ENCODE assay signal across 25 cellular contexts in the genomic region with DNA sequence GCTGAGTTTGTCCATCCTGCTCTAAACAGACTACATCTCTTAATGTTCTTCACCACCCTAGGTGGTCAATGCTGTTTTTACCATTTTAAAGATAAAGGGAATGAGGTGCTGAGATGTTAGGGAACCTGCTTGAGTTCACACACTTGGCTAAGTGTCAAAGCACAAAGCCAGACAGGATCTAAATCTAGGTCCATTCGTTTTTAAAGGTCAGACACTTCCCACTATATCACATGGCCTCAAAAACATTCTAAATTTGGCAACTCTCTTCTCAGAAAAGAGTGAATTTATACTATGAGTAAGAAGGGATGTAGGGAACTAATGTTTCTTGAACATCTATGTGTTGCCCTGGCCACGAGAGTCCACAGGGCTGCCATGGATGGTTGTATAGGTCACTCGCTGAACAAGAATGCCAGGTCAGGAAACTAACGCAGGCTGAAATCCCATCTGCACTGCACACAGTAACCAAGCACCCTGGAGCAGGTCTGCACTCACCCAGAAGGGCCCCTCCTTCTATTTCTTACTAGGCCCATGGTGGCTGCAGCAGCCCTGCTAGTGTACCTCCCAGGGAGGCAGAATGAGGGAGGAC.
DNase-seq lines count a peak whose midpoint lies in the region; ATAC-seq, FAIRE-seq and TF ChIP-seq lines count a peak whose summit lies in the region.
"Had no signal": no experiment of that assay in that cellular context is flagged by ENCODE, and none has a peak within 500 bp of the region (broad histone marks: within the 10 kb centered on the region; RNA-seq: fewer than 3 reads in every experiment).

No MANE protein-coding gene starts in this region.

- POLR2A ChIA-PET in IMR-90 (lab: Charles Lee; ENCODE audit: unreplicated experiment) = interaction anchor here (0.6 kb wide), 1 partner anchor 357 kb away, joined by 3 read pairs; no protein-coding TSS in a partner anchor

- peak overlapping the region; percentile 9; the same call in 1 of the 2 replicates for H3K14ac ChIP-seq in IMR-90 (replicated peaks; ENCODE audit: low read depth, low read length)

- H3K79me1 ChIP-seq in IMR-90 (ENCODE audit: low read depth in 1 of 2, low read length in 2 of 2) = no peaks in the 10 kb centered on the region

- H2BK120ac ChIP-seq in IMR-90 (ENCODE audit: low read depth, low read length) = no peak overlapping the region

- H2AK5ac ChIP-seq in IMR-90 (ENCODE audit: low read depth, low read length) = no peak overlapping the region

- no peak overlapping the region for H3K23ac ChIP-seq in IMR-90 (ENCODE audit: low read depth, low read length)

- ATAC-seq in IMR-90 (ENCODE audit: low read depth) (no peak), GM21381 (IDR thresholded peaks at IDR 0.05; ENCODE audit: unreplicated experiment) (no peak)
- ATAC-seq: Panc1 had no signal

- no TSS peak for BruUV-seq in IMR-90 (replicated peaks; lab: Mats Ljungman, UMichigan)

- no peaks in the 10 kb centered on the region for H4K20me1 ChIP-seq in IMR-90 (ENCODE audit: insufficient read depth, low read length)
- H4K20me1 ChIP-seq: BLaER1 had no signal

- H4K8ac ChIP-seq in IMR-90 (ENCODE audit: low read depth in 2 of 2, low read length in 2 of 2) = no peak overlapping the region

- H3K4ac ChIP-seq in IMR-90 (ENCODE audit: low read depth, low read length) = no peak overlapping the region

- no peak overlapping the region for H3K27ac ChIP-seq in IMR-90 (ENCODE audit: insufficient read depth, low read length)
- H3K27ac ChIP-seq: BLaER1, HL-60, SJSA1 had no signal

- H3K18ac ChIP-seq in IMR-90 (ENCODE audit: low read depth, low read length) = no peak overlapping the region

- no peak overlapping the region for H3K56ac ChIP-seq in IMR-90 (ENCODE audit: extremely low read depth, insufficient read depth, low read length)

- no peak overlapping the region for H4K5ac ChIP-seq in IMR-90 (ENCODE audit: low read depth, low read length)

- no peak overlapping the region for H3K4me2 ChIP-seq in IMR-90 (ENCODE audit: low read depth, low read length)
- H3K4me2 ChIP-seq: BLaER1 had no signal

- DNase-seq in G401 (ENCODE audit: low spot score) (peak; percentile 41), IMR-90 (peak; percentile 33), fibroblast of mammary gland (ENCODE audit: low read depth) (peak; percentile 14), hepatic stellate cell (ENCODE audit: low spot score) (peak; percentile 40), UCSD-AML1 (lab: John Stamatoyannopoulos, UW; ENCODE audit: unreplicated experiment) (no peak), urothelium cell line (ENCODE audit: low spot score) (no peak), GM19238 (ENCODE audit: insufficient read length, low spot score) (no peak)
- DNase-seq: Caco-2; CD4-positive, alpha-beta T cell; DMS 273 treated with DMSO at 0.1 percent for 48 hours; GF-D8; H9; KG1; NCI-H1092 treated with DMSO at 0.1 percent for 48 hours; NCI-H146; NCI-H2029; NCI-H226; NCI-H510A treated with DMSO at 0.1 percent for 48 hours; NCI-H774; NK-92 treated with Interleukin-12 subunit alpha and Interleukin-12 subunit beta, amount 100 ng/mL, for 24 hours had no signal

- in situ Hi-C loops in G401 (cut with HindIII; ENCODE audit: low sequenced_read_pairs) = no loop called here
- in situ Hi-C loops in IMR-90 (cut with MboI; ENCODE audit: low sequenced_read_pairs) = no loop called here

- H3K9me3 ChIP-seq in IMR-90 (ENCODE audit: control insufficient read depth, insufficient read depth, low read length) = no peaks in the 10 kb centered on the region
- H3K9me3 ChIP-seq: BLaER1, Caco-2, SJSA1 had no signal

- H2BK20ac ChIP-seq in IMR-90 (ENCODE audit: low read depth, low read length) = 0 out of 2 replicates have a peak overlapping the region, but pooled peaks have one; percentile 10

- dilution Hi-C loops in IMR-90 (cut with HindIII; ENCODE audit: low sequenced_read_pairs, unreplicated experiment) = no loop called here

- no peaks in the 10 kb centered on the region; the same call in 1 of the 2 replicates for H3K4me1 ChIP-seq in IMR-90 (ENCODE audit: control insufficient read depth, insufficient read depth, low read length)
- H3K4me1 ChIP-seq: Caco-2 had no signal

- no peak overlapping the region for H3K9ac ChIP-seq in IMR-90 (ENCODE audit: low read depth, low read length)
- H3K9ac ChIP-seq: BLaER1 had no signal

- no peak for FAIRE-seq in urothelium cell line (lab: Jason Lieb, UNC)

- H2AK9ac ChIP-seq in IMR-90 (replicated peaks; ENCODE audit: low read depth, low read length, poor library complexity) = no peak overlapping the region

- TF ChIP-seq RAD21 in IMR-90 (IDR thresholded peaks at IDR 0.05; ENCODE audit: low read length) = no peak

- H3K27me3 ChIP-seq in IMR-90 (ENCODE audit: control insufficient read depth, insufficient read depth, low read length) = peaks cover 4% of the 10 kb centered on the region
- H3K27me3 ChIP-seq: BLaER1 had no signal

- no peak overlapping the region for H2BK5ac ChIP-seq in IMR-90 (ENCODE audit: low read depth, low read length, poor library complexity, severe bottlenecking)

- no peak overlapping the region for H4K91ac ChIP-seq in IMR-90 (ENCODE audit: insufficient read depth, low read depth, low read length)

- intact Hi-C loops in IMR-90 (cut with micrococcal nuclease) = no loop called here

- H2AFZ ChIP-seq in IMR-90 (replicated peaks; ENCODE audit: low read length, poor library complexity) = no peak overlapping the region

- H3K4me3 ChIP-seq in IMR-90 (ENCODE audit: insufficient read depth, low read depth, low read length) (no peak overlapping the region), fibroblast of mammary gland (ENCODE audit: control insufficient read depth, low read depth, low read length) (no peak overlapping the region)
- H3K4me3 ChIP-seq: BLaER1, SJSA1 had no signal

- no peak for TF ChIP-seq CTCF in IMR-90 (conservative IDR thresholded peaks at IDR 0.05; ENCODE audit: low read depth, low read length)
- TF ChIP-seq CTCF in fibroblast of mammary gland (conservative IDR thresholded peaks at IDR 0.05; ENCODE audit: control insufficient read depth, insufficient read depth, low read depth, low read length) = no peak

- CTCF ChIA-PET in IMR-90 (lab: Yijun Ruan, JAX) = no interaction called here

- H3K9me1 ChIP-seq in IMR-90 (ENCODE audit: insufficient read depth, low read length) = no peaks in the 10 kb centered on the region

- H2BK15ac ChIP-seq in IMR-90 (ENCODE audit: low read depth, low read length) = no peak overlapping the region

- TF ChIP-seq POLR2A in IMR-90 (IDR thresholded peaks at IDR 0.05; ENCODE audit: low read depth, low read length) = no peak

- no peaks in the 10 kb centered on the region for H3K36me3 ChIP-seq in IMR-90 (ENCODE audit: control insufficient read depth, insufficient read depth, low read length)
- H3K36me3 ChIP-seq: BLaER1, SJSA1 had no signal

- no CpG with 5 or more reads among the region's 4 CpGs for WGBS in IMR-90 (ENCODE audit: extremely low coverage in 2 of 2, insufficient read length in 1 of 2), 2 experiments

TF ChIP-seq in IMR-90, 13 proteins besides CTCF, POLR2A, EP300 and RAD21:
- TF ChIP-seq BHLHE40 (IDR thresholded peaks at IDR 0.05; ENCODE audit: low read depth, low read length) (no peak), MXI1 (IDR thresholded peaks at IDR 0.05; ENCODE audit: borderline replicate concordance, low read depth, low read length) (no peak), RFX5 (IDR thresholded peaks at IDR 0.05; ENCODE audit: low read depth, low read length) (no peak), MAFK (IDR thresholded peaks at IDR 0.05; ENCODE audit: low read depth, low read length) (no peak), CHD1 (IDR thresholded peaks at IDR 0.05; ENCODE audit: low read depth, low read length) (no peak), FOS (IDR thresholded peaks at IDR 0.05; ENCODE audit: low read depth, low read length) (no peak), NFE2L2 (IDR thresholded peaks at IDR 0.05; ENCODE audit: low read depth, low read length) (no peak), USF2 (IDR thresholded peaks at IDR 0.05; ENCODE audit: low read depth, low read length) (no peak), MAZ (IDR thresholded peaks at IDR 0.05; ENCODE audit: borderline replicate concordance, low read depth, low read length) (no peak), CEBPB (IDR thresholded peaks at IDR 0.05; ENCODE audit: low read depth, low read length) (no peak), SMC3 (IDR thresholded peaks at IDR 0.05; ENCODE audit: low read depth, low read length) (no peak), RCOR1 (IDR thresholded peaks at IDR 0.05; ENCODE audit: insufficient replicate concordance, low read length) (no peak)
- TF ChIP-seq, protein P1, sequence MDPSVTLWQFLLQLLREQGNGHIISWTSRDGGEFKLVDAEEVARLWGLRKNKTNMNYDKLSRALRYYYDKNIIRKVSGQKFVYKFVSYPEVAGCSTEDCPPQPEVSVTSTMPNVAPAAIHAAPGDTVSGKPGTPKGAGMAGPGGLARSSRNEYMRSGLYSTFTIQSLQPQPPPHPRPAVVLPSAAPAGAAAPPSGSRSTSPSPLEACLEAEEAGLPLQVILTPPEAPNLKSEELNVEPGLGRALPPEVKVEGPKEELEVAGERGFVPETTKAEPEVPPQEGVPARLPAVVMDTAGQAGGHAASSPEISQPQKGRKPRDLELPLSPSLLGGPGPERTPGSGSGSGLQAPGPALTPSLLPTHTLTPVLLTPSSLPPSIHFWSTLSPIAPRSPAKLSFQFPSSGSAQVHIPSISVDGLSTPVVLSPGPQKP (IDR thresholded peaks at IDR 0.05; ENCODE audit: borderline replicate concordance, low read depth, low read length) = no peak

Comparison
In these comparisons a context has a peak if more than half of its experiments do, and no peak if none do; other contexts are left out.
1. DNase-seq: peak in G401 (single experiment), IMR-90 (single experiment), fibroblast of mammary gland (single experiment) and hepatic stellate cell (single experiment); none in UCSD-AML1 (single experiment), urothelium cell line (single experiment) and GM19238 (single experiment).